ENCODE assay signal across 8 cellular contexts in genomic region chr20:1185781-1186334, GRCh38. TPM values are rescaled to one million over a fixed set of nuclear protein-coding genes. Genes with fewer than 3 reads are reported as not detected.
DNase-seq lines count a peak whose midpoint lies in the region; ATAC-seq and TF ChIP-seq lines count a peak whose summit lies in the region.

No MANE protein-coding gene starts in this region.

- H3K9me3 ChIP-seq in endodermal cell (ENCODE audit: control insufficient read depth, low read length) (no peaks in the 10 kb centered on the region), uterus (no peaks in the 10 kb centered on the region)

- peak; percentile 63 for DNase-seq in Right ventricle myocardium superior
- DNase-seq in cardiac septum (ENCODE audit: low spot score): no peak
- DNase-seq in NCI-H2171 (lab: John Stamatoyannopoulos, UW): peak; percentile 71
- peak; percentile 59 for DNase-seq in activated CD4-positive, alpha-beta T cell treated with anti-CD3 and anti-CD28 coated beads, Interleukin-2, amount 10 ng/mL, durations not matched to agents 7 days and 5 days
- DNase-seq in endodermal cell: peak; percentile 89
- DNase-seq in nephron progenitor cell: peak; percentile 74
- no peak for DNase-seq in uterus

- H3K36me3 ChIP-seq in endodermal cell (ENCODE audit: control insufficient read depth, insufficient read depth, low read length) (no peaks in the 10 kb centered on the region), uterus (no peaks in the 10 kb centered on the region)

- ATAC-seq in Right ventricle myocardium superior (ENCODE audit: poor library complexity): peak; percentile 74
- ATAC-seq in GM19397 (IDR thresholded peaks at IDR 0.05; ENCODE audit: unreplicated experiment): no peak

- H3K36me3 Mint-ChIP-seq in activated CD4-positive, alpha-beta T cell treated with anti-CD3 and anti-CD28 coated beads, Interleukin-2, amount 10 ng/mL, durations not matched to agents 7 days and 5 days (ENCODE audit: low read depth): no peaks in the 10 kb centered on the region
- peaks cover 2% of the 10 kb centered on the region for H3K36me3 Mint-ChIP-seq in endodermal cell (ENCODE audit: low read depth)
- no peaks in the 10 kb centered on the region for H3K36me3 Mint-ChIP-seq in nephron progenitor cell (ENCODE audit: low read depth)

- H3K27me3 Mint-ChIP-seq in activated CD4-positive, alpha-beta T cell treated with anti-CD3 and anti-CD28 coated beads, Interleukin-2, amount 10 ng/mL, durations not matched to agents 7 days and 5 days: peaks cover 49% of the 10 kb centered on the region
- peaks cover 54% of the 10 kb centered on the region for H3K27me3 Mint-ChIP-seq in endodermal cell (ENCODE audit: insufficient read depth)
- H3K27me3 Mint-ChIP-seq in nephron progenitor cell (ENCODE audit: low read depth, poor library complexity): peaks cover 48% of the 10 kb centered on the region

- no peak for TF ChIP-seq POLR2A in uterus (IDR thresholded peaks at IDR 0.05)

- H3K27me3 ChIP-seq in endodermal cell (ENCODE audit: control insufficient read depth, insufficient read depth, low read length, poor library complexity, severe bottlenecking) (peaks cover 49% of the 10 kb centered on the region), uterus (peaks cover 3% of the 10 kb centered on the region in 2 donors)

- H3K27ac Mint-ChIP-seq in activated CD4-positive, alpha-beta T cell treated with anti-CD3 and anti-CD28 coated beads, Interleukin-2, amount 10 ng/mL, durations not matched to agents 7 days and 5 days: no peak overlapping the region
- H3K27ac Mint-ChIP-seq in endodermal cell (no peak overlapping the region), nephron progenitor cell (no peak overlapping the region)

- 20 to 21% methylated on average over 1 to 18 of the region's 20 CpGs for WGBS in endodermal cell (ENCODE audit: insufficient coverage in 1 of 2, insufficient read length in 1 of 2), 2 experiments

- H3K4me1 ChIP-seq in endodermal cell (ENCODE audit: control insufficient read depth, insufficient read depth, low read length) (peaks cover 5% of the 10 kb centered on the region), uterus (peaks cover 0 to 11% of the 10 kb centered on the region in 2 donors)

- no peak overlapping the region for H3K27ac ChIP-seq in endodermal cell (ENCODE audit: low read depth, low read length)
- H3K27ac ChIP-seq in uterus: no peak overlapping the region

- H3K4me3 Mint-ChIP-seq in activated CD4-positive, alpha-beta T cell treated with anti-CD3 and anti-CD28 coated beads, Interleukin-2, amount 10 ng/mL, durations not matched to agents 7 days and 5 days: peak overlapping the region; percentile 53
- H3K4me3 Mint-ChIP-seq in endodermal cell (peak overlapping the region; percentile 62), nephron progenitor cell (peak overlapping the region; percentile 78)

- CTCF ChIA-PET in activated CD4-positive, alpha-beta T cell treated with anti-CD3 and anti-CD28 coated beads, Interleukin-2, amount 10 ng/mL, durations not matched to agents 7 days and 5 days (lab: Charles Lee): interaction anchor here (0.5 to 0.9 kb wide), 2 partner anchors 102 to 365 kb away, joined by 3 read pairs; no protein-coding TSS in a partner anchor

- H3K4me1 Mint-ChIP-seq in activated CD4-positive, alpha-beta T cell treated with anti-CD3 and anti-CD28 coated beads, Interleukin-2, amount 10 ng/mL, durations not matched to agents 7 days and 5 days: peaks cover 10% of the 10 kb centered on the region
- H3K4me1 Mint-ChIP-seq in endodermal cell (no peaks in the 10 kb centered on the region), nephron progenitor cell (peaks cover 20% of the 10 kb centered on the region)

- no peak overlapping the region for H3K9ac ChIP-seq in endodermal cell (ENCODE audit: extremely low read depth, low read length, poor library complexity, severe bottlenecking)

- POLR2A ChIA-PET in activated CD4-positive, alpha-beta T cell treated with anti-CD3 and anti-CD28 coated beads, Interleukin-2, amount 10 ng/mL, durations not matched to agents 7 days and 5 days (lab: Charles Lee): no interaction called here

- TF ChIP-seq CTCF in endodermal cell (conservative IDR thresholded peaks at IDR 0.05) (peak; percentile 80), nephron progenitor cell (IDR thresholded peaks at IDR 0.05) (peak; percentile 58), uterus (IDR thresholded peaks at IDR 0.05) (peak in 1 of 4 experiments; percentile 5)

- H3K4me3 ChIP-seq in endodermal cell (ENCODE audit: low read length) (no peak overlapping the region), uterus (peak overlapping the region; percentile 9 to 20)

- no peaks in the 10 kb centered on the region for H3K9me3 Mint-ChIP-seq in activated CD4-positive, alpha-beta T cell treated with anti-CD3 and anti-CD28 coated beads, Interleukin-2, amount 10 ng/mL, durations not matched to agents 7 days and 5 days
- H3K9me3 Mint-ChIP-seq in endodermal cell: no peaks in the 10 kb centered on the region
- H3K9me3 Mint-ChIP-seq in nephron progenitor cell: no peaks in the 10 kb centered on the region

- intact Hi-C loops in Right ventricle myocardium superior (cut with DNase I): no loop called here
- intact Hi-C loops in cardiac septum (cut with DNase I): no loop called here
- intact Hi-C loops in uterus (cut with DNase I; ENCODE audit: low total_unique reads): no loop called here

RNA-seq across cellular contexts. Expression of gene TMEM74B, which starts 1.1 kb away (rescaled TPM):
- total RNA-seq in Right ventricle myocardium superior (5.2 TPM), cardiac septum (2.7 TPM), endodermal cell (1 to 10 TPM; 3.1 to 4.3 TPM), uterus (1 to 10 TPM in 2 of 4 donors, under 1 TPM in 1, not detected in 1; 0.49 to 2.0 (median 1.9) TPM)
- total RNA-seq in activated CD4-positive, alpha-beta T cell treated with anti-CD3 and anti-CD28 coated beads, Interleukin-2, amount 10 ng/mL, durations not matched to agents 7 days and 5 days: under 1 TPM in 1 of 2 experiments, not detected in 1; 0.10 TPM
- polyA plus RNA-seq in endodermal cell (2013, experiment 1 of 2): 6.1 TPM
- 5.4 TPM for polyA plus RNA-seq in endodermal cell (2013, experiment 2 of 2)

RNA-seq across cellular contexts. Expression of gene C20orf202, which starts 17.4 kb away (rescaled TPM):
- total RNA-seq in Right ventricle myocardium superior (0.35 TPM), cardiac septum (0.13 TPM), endodermal cell (not detected), uterus (under 1 TPM in 2 of 4 donors, not detected in 2; 0.73 to 0.83 TPM)
- total RNA-seq in activated CD4-positive, alpha-beta T cell treated with anti-CD3 and anti-CD28 coated beads, Interleukin-2, amount 10 ng/mL, durations not matched to agents 7 days and 5 days: not detected
- polyA plus RNA-seq in endodermal cell (2013, experiment 1 of 2): 0.14 TPM
- not detected for polyA plus RNA-seq in endodermal cell (2013, experiment 2 of 2)

RNA-seq across cellular contexts. Expression of gene RAD21L1, which starts 40.0 kb away (rescaled TPM):
- total RNA-seq in Right ventricle myocardium superior (not detected), cardiac septum (not detected), endodermal cell (1 to 10 TPM in 1 of 2 donors, not detected in 1; 1.4 TPM), uterus (not detected)
- total RNA-seq in activated CD4-positive, alpha-beta T cell treated with anti-CD3 and anti-CD28 coated beads, Interleukin-2, amount 10 ng/mL, durations not matched to agents 7 days and 5 days: under 1 TPM in 1 of 2 experiments, not detected in 1; 0.27 TPM
- polyA plus RNA-seq in endodermal cell (2013, experiment 1 of 2): not detected
- polyA plus RNA-seq in endodermal cell (2013, experiment 2 of 2): not detected

Comparison
In these comparisons a context has a peak if more than half of its experiments do, and no peak if none do; other contexts are left out.
1. DNase-seq: peak in Right ventricle myocardium superior (single experiment), NCI-H2171 (single experiment), activated CD4-positive, alpha-beta T cell treated with anti-CD3 and anti-CD28 coated beads, Interleukin-2, amount 10 ng/mL, durations not matched to agents 7 days and 5 days (single experiment), endodermal cell (single experiment) and nephron progenitor cell (single experiment); none in cardiac septum (single experiment) and uterus (0 of 2).
2. Peak in every context shown above with its lines, with median percentiles within 50 percentile points of each other: H3K4me3 Mint-ChIP-seq.